ENCODE assay signal across 23 cellular contexts in the genomic region with DNA sequence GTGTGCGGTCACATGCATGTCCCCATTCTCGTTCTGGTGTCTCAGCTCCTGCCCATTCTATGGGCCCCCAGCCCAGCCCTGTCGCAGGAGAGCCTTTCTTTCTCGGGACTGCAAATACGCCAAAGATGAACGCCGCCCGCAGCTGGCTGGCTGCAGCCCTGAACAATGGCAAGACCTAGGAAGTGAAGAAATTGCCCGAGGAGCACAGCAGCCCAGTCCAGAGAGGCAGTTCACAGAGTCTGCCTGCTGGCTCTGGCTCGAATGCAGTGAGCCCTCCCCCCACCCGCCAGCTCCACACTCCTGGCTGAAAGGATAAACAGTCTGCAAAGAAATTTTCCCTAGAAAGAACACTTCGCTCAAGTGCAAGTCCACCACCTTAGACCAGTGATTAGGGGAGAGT. TPM values are rescaled to one million over a fixed set of nuclear protein-coding genes. Genes with fewer than 3 reads are reported as not detected.
"Had no signal": no experiment of that assay in that cellular context is flagged by ENCODE, and none has a peak within 500 bp of the region (broad histone marks: within the 10 kb centered on the region; RNA-seq: fewer than 3 reads in every experiment).

No MANE protein-coding gene starts in this region.

- H3K27ac ChIP-seq: colonic mucosa, gastroesophageal sphincter, heart left ventricle, pancreas, suprapubic skin, vagina, VCaP had no signal

- H3K9me3 Mint-ChIP-seq: activated T-cell treated with anti-CD3 and anti-CD28 coated beads, Interleukin-2, amount 50 U/mL, for 72 hours; central memory CD8-positive, alpha-beta T cell; stimulated activated naive CD8-positive, alpha-beta T cell treated with anti-CD3 and anti-CD28 coated beads, Interleukin-15, amount 100 ng/mL, for 72 hours had no signal

- H3K4me3 ChIP-seq: colonic mucosa, gastroesophageal sphincter, heart left ventricle, lung, pancreas, smooth muscle cell, suprapubic skin, vagina had no signal

- DNase-seq: activated CD4-positive, alpha-beta T cell treated with anti-CD3 and anti-CD28 coated beads, Interleukin-2, amount 50 U/mL, for 4 hours; activated effector memory CD4-positive, alpha-beta T cell treated with anti-CD3 and anti-CD28 coated beads, Interleukin-2, amount 50 U/mL, for 16 hours; activated naive CD4-positive, alpha-beta T cell treated with anti-CD3 and anti-CD28 coated beads, Interleukin-2, amount 50 U/mL, for 16 hours; activated T-cell treated with anti-CD3 and anti-CD28 coated beads, Interleukin-2, amount 50 U/mL, for 72 hours; aorta; colonic mucosa; heart left ventricle; left cardiac atrium; midbrain; pancreas; stimulated activated CD4-positive, alpha-beta T cell treated with anti-CD3 and anti-CD28 coated beads, Interleukin-4, amount 100 ng/mL, for 1 hour; stimulated activated naive CD8-positive, alpha-beta T cell treated with anti-CD3 and anti-CD28 coated beads, Interleukin-15, amount 100 ng/mL, for 72 hours; trophoblast cell had no signal

- FAIRE-seq: pancreas had no signal

- H3K4me1 ChIP-seq: colonic mucosa, gastroesophageal sphincter, heart left ventricle, pancreas, suprapubic skin, vagina had no signal

- H3K9me3 ChIP-seq: colonic mucosa, gastroesophageal sphincter, heart left ventricle, pancreas, suprapubic skin, vagina had no signal

- H3K4me3 Mint-ChIP-seq: activated T-cell treated with anti-CD3 and anti-CD28 coated beads, Interleukin-2, amount 50 U/mL, for 72 hours; central memory CD8-positive, alpha-beta T cell had no signal

- ATAC-seq: gastroesophageal sphincter, heart left ventricle, left cardiac atrium, pancreas, sciatic nerve had no signal

- H3K36me3 ChIP-seq: colonic mucosa, gastroesophageal sphincter, heart left ventricle, pancreas, suprapubic skin, vagina had no signal

- H3K27ac Mint-ChIP-seq: activated T-cell treated with anti-CD3 and anti-CD28 coated beads, Interleukin-2, amount 50 U/mL, for 72 hours; stimulated activated naive CD8-positive, alpha-beta T cell treated with anti-CD3 and anti-CD28 coated beads, Interleukin-15, amount 100 ng/mL, for 72 hours had no signal

- H3K4me2 ChIP-seq: smooth muscle cell had no signal

RNA-seq across cellular contexts. Expression of a gene that starts 23.3 kb away (rescaled TPM):
- total RNA-seq: activated CD8-positive, alpha-beta memory T cell treated with anti-CD3 and anti-CD28 coated beads for 36 hours; activated T-cell treated with anti-CD3 and anti-CD28 coated beads, Interleukin-2, amount 50 U/mL, for 72 hours; aorta; colonic mucosa; gastroesophageal sphincter; heart left ventricle; left cardiac atrium; pancreas; sciatic nerve; smooth muscle cell; vagina had no signal
- polyA plus RNA-seq: aorta, esophagus, heart left ventricle, lung, pancreas, smooth muscle cell had no signal
